2 cellular contexts compared by ENCODE assay signal in genomic region chr1:86832409-86832808, GRCh38.
TF ChIP-seq lines count a peak whose summit lies in the region.

No MANE protein-coding gene starts in this region.

TF ChIP-seq in SK-N-SH, 30 proteins besides CTCF, POLR2A, EP300 and RAD21 (continued from another document):
- TF ChIP-seq USF2 (IDR thresholded peaks at IDR 0.05; ENCODE audit: borderline replicate concordance, low read depth, low read length), result no peak
- TF ChIP-seq EZH2phosphoT487 (IDR thresholded peaks at IDR 0.05; ENCODE audit: borderline replicate concordance, low read depth), result no peak
- no peak for TF ChIP-seq GABPA (IDR thresholded peaks at IDR 0.05; ENCODE audit: low read depth)
- no peak for TF ChIP-seq RCOR1 (IDR thresholded peaks at IDR 0.05; ENCODE audit: low read length)

TF ChIP-seq in SK-N-SH treated with all-trans-retinoic acid at 6 μM for 48 hours, 23 proteins besides CTCF, POLR2A, EP300 and RAD21 (continued from another document):
- no peak for TF ChIP-seq TSHZ2 (CRISPR knock-in tag; IDR thresholded peaks at IDR 0.05)
- TF ChIP-seq PATZ1 (CRISPR knock-in tag; IDR thresholded peaks at IDR 0.05; ENCODE audit: borderline replicate concordance), result no peak
TF ChIP-seq in SK-N-SH treated with all-trans-retinoic acid at 6 μM for 48 hours: peak in this region for 0.
